ENCODE assay signal across 8 cellular contexts in the genomic region with DNA sequence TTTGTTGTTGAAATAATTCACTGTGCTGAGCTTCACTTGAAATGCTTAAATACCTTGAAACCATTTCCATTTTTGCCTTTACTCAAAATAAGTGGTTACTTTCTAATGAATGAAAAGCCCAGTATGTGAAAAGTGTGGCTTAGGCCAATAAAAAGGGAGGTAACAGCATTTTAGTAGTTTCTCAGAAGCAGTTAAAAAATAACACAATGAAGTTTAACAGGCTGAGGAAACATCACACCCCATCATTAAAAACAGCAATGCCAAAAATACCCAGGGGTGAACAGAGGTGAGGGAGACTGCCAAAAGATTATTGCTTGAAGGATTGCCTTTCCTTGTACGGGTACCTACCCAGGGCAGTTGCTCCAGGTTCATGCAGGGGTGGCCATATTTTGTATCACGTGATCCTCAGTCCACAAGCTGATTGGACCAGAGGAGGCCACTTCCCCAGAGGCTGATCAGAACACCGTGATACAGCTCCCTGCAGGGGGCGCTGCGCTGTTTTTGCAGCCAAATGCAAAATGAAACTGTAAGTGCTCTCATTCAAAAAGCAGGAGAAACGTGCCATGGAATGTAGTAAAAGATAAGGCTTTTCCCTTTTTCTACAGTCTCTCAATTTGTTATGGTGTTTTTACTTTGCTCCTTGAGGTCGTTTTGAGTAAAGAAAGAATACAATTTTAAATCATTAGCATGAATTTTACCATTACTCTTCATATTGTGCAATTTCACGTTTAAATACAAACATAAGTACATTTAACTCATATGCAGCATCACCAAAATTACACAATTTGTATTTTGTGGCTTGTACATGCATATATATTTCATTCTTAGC.
DNase-seq lines count a peak whose midpoint lies in the region; ATAC-seq and TF ChIP-seq lines count a peak whose summit lies in the region.

No MANE protein-coding gene starts in this region.

- WGBS in H9 (ENCODE audit: extremely low coverage, insufficient read length, low lambda C conversion rate): no CpG with 5 or more reads among the region's 8 CpGs
- WGBS in adrenal gland, 4 donors: 21 to 39% (median 25%) methylated on average over 8 of the region's 8 CpGs

- no peak for ATAC-seq in HG03196 (IDR thresholded peaks at IDR 0.05; ENCODE audit: unreplicated experiment)

- H3K9me3 Mint-ChIP-seq in H9: peaks cover 6 to 7% of the 10 kb centered on the region in 2 experiments; a peak in 4 of 5 replicates

- no peak overlapping the region for H2BK20ac ChIP-seq in H9 (ENCODE audit: low read depth, low read length, poor library complexity, severe bottlenecking)

- H3K4me3 ChIP-seq in adrenal gland: peak overlapping the region in 1 of 4 donors; percentile 47

- H2BK12ac ChIP-seq in H9 (ENCODE audit: insufficient read length, low read depth, low read length): no peak overlapping the region

- no peak overlapping the region for H3K27ac Mint-ChIP-seq in H9

- H3K4me1 ChIP-seq in H9 (ENCODE audit: insufficient read depth, low read length) (0 out of 2 replicates have a peak, but pooled peaks cover 5% of the 10 kb centered on the region), adrenal gland (replicated peaks in 1 of 2) (peaks cover 8 to 17% of the 10 kb centered on the region in 2 donors)

- no peak overlapping the region for H3K27ac ChIP-seq in H9 (ENCODE audit: insufficient read length, low read depth, low read length)
- H3K27ac ChIP-seq in adrenal gland: peak overlapping the region in 3 of 5 donors; percentile 59 to 88 (median 80)

- H3K4me2 ChIP-seq in H9 (ENCODE audit: insufficient read depth, insufficient read length, low read length): no peak overlapping the region

- no peak overlapping the region for H2BK15ac ChIP-seq in H9 (ENCODE audit: low read depth, low read length)

- no peak overlapping the region for H3K23ac ChIP-seq in H9 (ENCODE audit: insufficient read length, low read depth, low read length)

- H4K91ac ChIP-seq in H9 (ENCODE audit: insufficient read length, low read depth, low read length): no peak overlapping the region

- no peaks in the 10 kb centered on the region for H3K23me2 ChIP-seq in H9 (ENCODE audit: insufficient read length, low read depth, low read length, poor library complexity, severe bottlenecking)

- peaks cover 28 to 32% of the 10 kb centered on the region in 2 experiments for H3K4me1 Mint-ChIP-seq in H9

- H2AK5ac ChIP-seq in H9 (ENCODE audit: insufficient read length, low read length): no peak overlapping the region

- intact Hi-C loops in adrenal gland (cut with DNase I) (loop anchor here in 1 of 2 donors (10.0 kb wide), 1 partner anchor 173 kb away; no protein-coding TSS in a partner anchor), cardiac septum (cut with DNase I) (loop anchor here (5.0 kb wide), 3 partner anchors 71 to 226 kb away; a partner anchor contains a TSS), posterior vena cava (cut with DNase I) (no loop called here)

- no peak overlapping the region for H3K18ac ChIP-seq in H9 (ENCODE audit: insufficient read length, low read depth, low read length)

- TF ChIP-seq POLR2A in adrenal gland (IDR thresholded peaks at IDR 0.05): no peak

- no peak overlapping the region for H3K9ac ChIP-seq in H9 (ENCODE audit: extremely low read depth, insufficient read length, low read length)

- no peaks in the 10 kb centered on the region for H3K27me3 ChIP-seq in H9 (ENCODE audit: insufficient read depth, low read length)
- no peaks in the 10 kb centered on the region for H3K27me3 ChIP-seq in adrenal gland

- no peaks in the 10 kb centered on the region for H3K79me2 ChIP-seq in H9 (ENCODE audit: insufficient read depth, low read length)

- no peak overlapping the region for H2BK5ac ChIP-seq in H9 (ENCODE audit: insufficient read length, low read length)

- H2BK120ac ChIP-seq in H9 (ENCODE audit: low read depth, low read length, poor library complexity, severe bottlenecking): no peak overlapping the region

- no peak overlapping the region for H3K14ac ChIP-seq in H9 (ENCODE audit: insufficient read depth, low read length)

- no peaks in the 10 kb centered on the region for H3K9me3 ChIP-seq in H9 (ENCODE audit: control insufficient read depth, low read depth, low read length)
- no peaks in the 10 kb centered on the region for H3K9me3 ChIP-seq in adrenal gland (replicated peaks in 1 of 3)

- TF ChIP-seq CTCF in H9 (conservative IDR thresholded peaks at IDR 0.05) (peak; percentile 90), adrenal gland (IDR thresholded peaks at IDR 0.05) (peak; percentile 77 to 90 (median 88))

- H2AFZ ChIP-seq in H9 (ENCODE audit: low read length): peak overlapping the region; percentile 75

- no peak overlapping the region for H4K5ac ChIP-seq in H9 (ENCODE audit: insufficient read length, low read depth, low read length)

- H3K36me3 ChIP-seq in adrenal gland (replicated peaks in 1 of 2): no peaks in the 10 kb centered on the region

- peak; percentile 90 for DNase-seq in Ammon's horn (ENCODE audit: low spot score)
- DNase-seq in H9: peak; percentile 86
- peak; percentile 54 for DNase-seq in NOMO-1 treated with dmso at 0.1 percent for 144 hours (lab: John Stamatoyannopoulos, UW; ENCODE audit: unreplicated experiment)
- DNase-seq in adrenal gland: peak; percentile 86 to 97 (median 95)
- DNase-seq in cardiac septum (ENCODE audit: low spot score): peak; percentile 85
- DNase-seq in posterior vena cava (ENCODE audit: low spot score): peak; percentile 95
- DNase-seq in NCI-H510A treated with DMSO at 0.1 percent for 48 hours (lab: John Stamatoyannopoulos, UW): no peak

- no peak overlapping the region for H3K4ac ChIP-seq in H9 (ENCODE audit: low read depth, low read length)

- H3K27me3 Mint-ChIP-seq in H9 (ENCODE audit: low read depth): no peaks in the 10 kb centered on the region; the same call in 1 of the 2 replicates

- H3T11ph ChIP-seq in H9 (ENCODE audit: low read length): no peak overlapping the region

- H3K4me3 Mint-ChIP-seq in H9: no peak overlapping the region

- H3K36me3 Mint-ChIP-seq in H9 (ENCODE audit: insufficient read depth in 1 of 3, low read depth in 3 of 3): peaks cover 5 to 17% (median 16%) of the 10 kb centered on the region in 3 experiments; a peak in 6 of 7 replicates

- no peak overlapping the region for H4K8ac ChIP-seq in H9 (replicated peaks; ENCODE audit: insufficient read length, low read depth, low read length)

- no peaks in the 10 kb centered on the region for H3K79me1 ChIP-seq in H9 (ENCODE audit: insufficient read depth, low read depth, low read length, poor library complexity, severe bottlenecking)

- H4K20me1 ChIP-seq in H9 (ENCODE audit: control insufficient read depth, insufficient read depth, insufficient read length): no peaks in the 10 kb centered on the region

- H3K56ac ChIP-seq in H9 (ENCODE audit: insufficient read length, low read depth, low read length): no peak overlapping the region
